18 cellular contexts compared by ENCODE assay signal in the genomic region with DNA sequence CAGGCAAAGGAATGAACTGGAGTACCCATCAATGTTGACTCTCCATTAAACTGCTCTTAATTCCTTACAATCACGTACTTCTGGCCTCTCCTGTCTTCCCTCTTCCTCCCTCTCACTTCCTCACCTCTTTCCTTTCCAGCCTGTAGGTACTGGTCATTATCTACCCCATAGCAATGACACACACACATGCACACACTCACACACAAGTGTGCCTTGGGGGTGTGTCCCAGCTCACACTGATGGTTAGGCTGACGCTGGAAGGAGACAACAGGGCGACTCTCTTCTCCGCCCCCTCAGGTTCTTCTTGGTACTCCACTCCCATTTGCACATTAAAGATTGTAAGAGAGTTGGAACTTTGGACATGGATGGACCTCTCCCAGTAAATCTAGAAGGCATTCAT. TPM values are rescaled to one million over a fixed set of nuclear protein-coding genes. Genes with fewer than 3 reads are reported as not detected.
A peak's percentile ranks its signal among the peaks of the same experiment; 100 is the strongest.
DNase-seq lines count a peak whose midpoint lies in the region; ATAC-seq and TF ChIP-seq lines count a peak whose summit lies in the region.
"Had no signal": no experiment of that assay in that cellular context is flagged by ENCODE, and none has a peak within 500 bp of the region (broad histone marks: within the 10 kb centered on the region; RNA-seq: fewer than 3 reads in every experiment).

No MANE protein-coding gene starts in this region.

- H3K27me3 ChIP-seq in H9 (ENCODE audit: insufficient read depth, low read length) (no peaks in the 10 kb centered on the region), OCI-LY1 (ENCODE audit: insufficient read depth, low read length) (no peaks in the 10 kb centered on the region), dorsolateral prefrontal cortex (no peaks in the 10 kb centered on the region)
- H3K27me3 ChIP-seq: cardiac muscle cell, heart left ventricle, left lung, tibial nerve had no signal

- no peak overlapping the region for H4K8ac ChIP-seq in H9 (replicated peaks; ENCODE audit: insufficient read length, low read depth, low read length)

- H2AFZ ChIP-seq in H9 (ENCODE audit: low read length): no peak overlapping the region
- H2AFZ ChIP-seq in OCI-LY1 (ENCODE audit: low read length): no peak overlapping the region

- no peak overlapping the region for H3K4me3 ChIP-seq in OCI-LY1 (ENCODE audit: low read depth, low read length, poor library complexity, severe bottlenecking)
- peak overlapping the region in 1 of 59 donors; percentile 6 for H3K4me3 ChIP-seq in dorsolateral prefrontal cortex
- no peak overlapping the region for H3K4me3 ChIP-seq in mucosa of descending colon
- H3K4me3 ChIP-seq: cardiac muscle cell, heart left ventricle, left lung, tibial nerve had no signal

- peak overlapping the region in 2 of 3 experiments; percentile 90 to 91; a peak in 3 of 7 replicates for H3K27ac Mint-ChIP-seq in H9
- H3K27ac Mint-ChIP-seq: activated naive CD8-positive, alpha-beta T cell; naive B cell had no signal

- H3K4ac ChIP-seq in H9 (ENCODE audit: low read depth, low read length): no peak overlapping the region

- H3K79me2 ChIP-seq in H9 (ENCODE audit: insufficient read depth, low read length): no peaks in the 10 kb centered on the region
- no peaks in the 10 kb centered on the region for H3K79me2 ChIP-seq in OCI-LY1 (ENCODE audit: insufficient read depth, low read length)

- H3K4me1 Mint-ChIP-seq in H9: peaks cover 62 to 76% of the 10 kb centered on the region in 2 experiments

- H2AK5ac ChIP-seq in H9 (ENCODE audit: insufficient read length, low read length): no peak overlapping the region

- intact Hi-C loops in dorsolateral prefrontal cortex (cut with DNase I): no loop called here
- intact Hi-C loops in mucosa of descending colon (cut with DNase I, micrococcal nuclease): no loop called here

- peaks cover 8 to 13% of the 10 kb centered on the region in 2 experiments for H3K9me3 Mint-ChIP-seq in H9
- H3K9me3 Mint-ChIP-seq: naive B cell had no signal

- H3K56ac ChIP-seq in H9 (ENCODE audit: insufficient read length, low read depth, low read length): no peak overlapping the region

- H2BK12ac ChIP-seq in H9 (ENCODE audit: insufficient read length, low read depth, low read length): no peak overlapping the region

- H3K14ac ChIP-seq in H9 (ENCODE audit: insufficient read depth, low read length): no peak overlapping the region

- no CpG with 5 or more reads among the region's 4 CpGs for WGBS in H9 (ENCODE audit: extremely low coverage, insufficient read length, low lambda C conversion rate)

- no peaks in the 10 kb centered on the region for H3K79me1 ChIP-seq in H9 (ENCODE audit: insufficient read depth, low read depth, low read length, poor library complexity, severe bottlenecking)

- H3K9ac ChIP-seq in H9 (ENCODE audit: extremely low read depth, insufficient read length, low read length) (no peak overlapping the region), OCI-LY1 (ENCODE audit: low read length) (no peak overlapping the region)
- H3K9ac ChIP-seq: SK-N-SH had no signal

- H3K27ac ChIP-seq in H9 (ENCODE audit: insufficient read length, low read depth, low read length): peak overlapping the region; percentile 2
- H3K27ac ChIP-seq in OCI-LY1 (ENCODE audit: low read depth, low read length, poor library complexity, severe bottlenecking): no peak overlapping the region
- peak overlapping the region in 43 of 59 donors; percentile 17 to 93 (median 63) for H3K27ac ChIP-seq in dorsolateral prefrontal cortex
- H3K27ac ChIP-seq: cardiac muscle cell, epithelial cell of prostate, heart left ventricle, left lung, VCaP had no signal

- H4K91ac ChIP-seq in H9 (ENCODE audit: insufficient read length, low read depth, low read length): no peak overlapping the region

- no peak overlapping the region for H3T11ph ChIP-seq in H9 (ENCODE audit: low read length)

- H3K9me2 ChIP-seq in OCI-LY1 (ENCODE audit: low read depth, low read length): no peaks in the 10 kb centered on the region
- H3K9me2 ChIP-seq: SK-N-SH had no signal

- peaks cover 8 to 9% (median 9%) of the 10 kb centered on the region in 3 experiments for H3K36me3 Mint-ChIP-seq in H9 (ENCODE audit: insufficient read depth in 1 of 3, low read depth in 3 of 3)
- H3K36me3 Mint-ChIP-seq: activated naive CD8-positive, alpha-beta T cell; naive B cell had no signal

- ATAC-seq in mucosa of descending colon: peak; percentile 48
- no peak for ATAC-seq in GM21526 (IDR thresholded peaks at IDR 0.05; ENCODE audit: low FRiP score, unreplicated experiment)
- ATAC-seq in HG02588 (IDR thresholded peaks at IDR 0.05; ENCODE audit: unreplicated experiment): no peak
- ATAC-seq in GM18517 (IDR thresholded peaks at IDR 0.05; ENCODE audit: unreplicated experiment): no peak
- ATAC-seq: heart left ventricle, left lung had no signal

- H3K4me1 ChIP-seq in H9 (ENCODE audit: insufficient read depth, low read length) (peaks cover 16% of the 10 kb centered on the region; the same call in 1 of the 2 replicates), OCI-LY1 (ENCODE audit: insufficient read depth, low read length, severe bottlenecking) (peaks cover 4% of the 10 kb centered on the region), mucosa of descending colon (ENCODE audit: low read depth) (no peaks in the 10 kb centered on the region)

- no peak overlapping the region for H4K5ac ChIP-seq in H9 (ENCODE audit: insufficient read length, low read depth, low read length)

- H3K4me3 Mint-ChIP-seq in H9: peak overlapping the region in 1 of 2 experiments; percentile 22; a peak in 2 of 5 replicates
- H3K4me3 Mint-ChIP-seq: activated naive CD8-positive, alpha-beta T cell had no signal

- TF ChIP-seq CTCF in H9 (conservative IDR thresholded peaks at IDR 0.05): peak; percentile 48
- peak; percentile 32; the same call in 1 of the 2 replicates for TF ChIP-seq CTCF in OCI-LY1 (IDR thresholded peaks at IDR 0.05; ENCODE audit: low read length)
- peak in 2 of 56 donors; percentile 14 to 16 for TF ChIP-seq CTCF in dorsolateral prefrontal cortex (IDR thresholded peaks at IDR 0.05 in 54 of 56, conservative IDR thresholded peaks at IDR 0.05 in 2 of 56; ENCODE audit: low read depth in 1 of 56, partially characterized antibody in 56 of 56)
- no peak for TF ChIP-seq CTCF in mucosa of descending colon (IDR thresholded peaks at IDR 0.05)

- H3K27me3 Mint-ChIP-seq in H9 (ENCODE audit: low read depth): peaks cover 6% of the 10 kb centered on the region
- H3K27me3 Mint-ChIP-seq: activated naive CD8-positive, alpha-beta T cell had no signal

- H3K23me2 ChIP-seq in H9 (ENCODE audit: insufficient read length, low read depth, low read length, poor library complexity, severe bottlenecking): no peaks in the 10 kb centered on the region

- no peak overlapping the region for H2BK20ac ChIP-seq in H9 (ENCODE audit: low read depth, low read length, poor library complexity, severe bottlenecking)

- DNase-seq in H9: no peak
- no peak for DNase-seq in dorsolateral prefrontal cortex
- no peak for DNase-seq in mucosa of descending colon
- no peak for DNase-seq in foreskin melanocyte
- DNase-seq: heart left ventricle, left lung, naive B cell, NCI-H2171 treated with DMSO at 0.1 percent for 48 hours, SK-N-SH had no signal

- H3K23ac ChIP-seq in H9 (ENCODE audit: insufficient read length, low read depth, low read length): no peak overlapping the region

- H3K4me2 ChIP-seq in H9 (ENCODE audit: insufficient read depth, insufficient read length, low read length): peak overlapping the region; percentile 5
- no peak overlapping the region for H3K4me2 ChIP-seq in OCI-LY1 (ENCODE audit: low read length)
- H3K4me2 ChIP-seq: SK-N-SH had no signal

- no peak overlapping the region for H2BK15ac ChIP-seq in H9 (ENCODE audit: low read depth, low read length)

- H3K36me3 ChIP-seq in OCI-LY1 (ENCODE audit: insufficient read depth, low read length): no peaks in the 10 kb centered on the region
- no peaks in the 10 kb centered on the region for H3K36me3 ChIP-seq in mucosa of descending colon (ENCODE audit: low read depth)
- H3K36me3 ChIP-seq: cardiac muscle cell, heart left ventricle, left lung, tibial nerve had no signal

- H4K20me1 ChIP-seq in H9 (ENCODE audit: control insufficient read depth, insufficient read depth, insufficient read length) (no peaks in the 10 kb centered on the region), OCI-LY1 (ENCODE audit: insufficient read depth, low read length) (no peaks in the 10 kb centered on the region)

- H3K9me3 ChIP-seq in H9 (ENCODE audit: control insufficient read depth, low read depth, low read length) (no peaks in the 10 kb centered on the region), OCI-LY1 (ENCODE audit: low read length) (no peaks in the 10 kb centered on the region), mucosa of descending colon (no peaks in the 10 kb centered on the region)
- H3K9me3 ChIP-seq: heart left ventricle, left lung, SK-N-SH, tibial nerve had no signal

- H2BK5ac ChIP-seq in H9 (ENCODE audit: insufficient read length, low read length): no peak overlapping the region

- no peaks in the 10 kb centered on the region for H3F3A ChIP-seq in OCI-LY1 (ENCODE audit: insufficient read depth, low read length)

- H2BK120ac ChIP-seq in H9 (ENCODE audit: low read depth, low read length, poor library complexity, severe bottlenecking): no peak overlapping the region

- no peak overlapping the region for H3K18ac ChIP-seq in H9 (ENCODE audit: insufficient read length, low read depth, low read length)

RNA-seq across cellular contexts. Expression of gene SERPINB9, which starts 14.0 kb away (rescaled TPM):
- total RNA-seq in H9 (2021) (382 and 390 TPM in 2 replicates), dorsolateral prefrontal cortex (10 to 100 TPM in 114 of 120 experiments, 1 to 10 TPM in 6; 8.0 to 22.0 (median 14.4) TPM), mucosa of descending colon (1 to 10 TPM; 3.7 to 6.4 (median 4.2) TPM)

RNA-seq across cellular contexts. Expression of gene SERPINB6, which starts 54.3 kb away (rescaled TPM):
- 39.0 and 40.6 TPM in 2 replicates for total RNA-seq in H9 (2021)
- 100 to 1,000 TPM in 6 of 120 experiments, 10 to 100 TPM in 114; 44.0 to 114 (median 69.4) TPM for total RNA-seq in dorsolateral prefrontal cortex
- 100 to 1,000 TPM; 134 to 147 (median 142) TPM for total RNA-seq in mucosa of descending colon

Comparison
In these comparisons a context has a peak if more than half of its experiments do, and no peak if none do; other contexts are left out.
1. RNA of gene SERPINB9, which starts 14.0 kb away (total RNA-seq): 382 to 390 TPM in H9; 8.0 to 22.0 TPM in dorsolateral prefrontal cortex and 3.7 to 6.4 TPM in mucosa of descending colon; every median in the first group is over 10 times any median in the second.